Comparison of ENCODE assay signal across 13 cellular contexts in genomic region chr14:68820119-68820518, GRCh38. TPM values are rescaled to one million over a fixed set of nuclear protein-coding genes. Genes with fewer than 3 reads are reported as not detected.
A peak's percentile ranks its signal among the peaks of the same experiment; 100 is the strongest.
DNase-seq lines count a peak whose midpoint lies in the region; ATAC-seq and TF ChIP-seq lines count a peak whose summit lies in the region.
"Had no signal": no experiment of that assay in that cellular context is flagged by ENCODE, and none has a peak within 500 bp of the region (broad histone marks: within the 10 kb centered on the region; RNA-seq: fewer than 3 reads in every experiment).

No MANE protein-coding gene starts in this region.

- POLR2A ChIA-PET in CD8-positive, alpha-beta memory T cell (lab: Charles Lee) = interaction anchor here (12.2 kb wide), 1 partner anchor 27 kb away, joined by 445 read pairs; the partner anchor contains the start of gene ZFP36L1

- WGBS in ovary, 3 donors = 91 to 95% (median 93%) methylated on average over 9 of the region's 9 CpGs

- no peak for TF ChIP-seq CTCF in OCI-LY1 (IDR thresholded peaks at IDR 0.05; ENCODE audit: low read length)
- TF ChIP-seq CTCF in ovary (IDR thresholded peaks at IDR 0.05) = no peak
- TF ChIP-seq CTCF in BE2C (IDR thresholded peaks at IDR 0.05; ENCODE audit: low read depth, low read length) = no peak

- no peaks in the 10 kb centered on the region for H4K20me1 ChIP-seq in OCI-LY1 (ENCODE audit: insufficient read depth, low read length)

- TF ChIP-seq EP300 in ovary (IDR thresholded peaks at IDR 0.05) = no peak

- no peak for DNase-seq in CD8-positive, alpha-beta memory T cell
- DNase-seq in epithelial cell of prostate (ENCODE audit: low read depth, low spot score) (no peak), ovary (no peak), NCI-H2227 treated with DMSO at 0.1 percent for 48 hours (lab: John Stamatoyannopoulos, UW) (no peak), hepatic stellate cell (ENCODE audit: low spot score) (no peak), BE2C (no peak)
- DNase-seq: brain microvascular endothelial cell; NCI-H510A; stimulated activated CD4-positive, alpha-beta T cell treated with anti-CD3 and anti-CD28 coated beads, Interleukin-2, amount 100 ng/mL, for 48 hours; SW 1271 had no signal

- intact Hi-C loops in ovary (cut with DNase I) = loop anchor here in 3 of 4 donors (5.0 to 10.0 kb wide), 4 partner anchors 888 to 985 kb away; no protein-coding TSS in a partner anchor

- no peak overlapping the region for H3K27ac ChIP-seq in CD8-positive, alpha-beta memory T cell (ENCODE audit: low read depth, low read length)
- H3K27ac ChIP-seq in OCI-LY1 (ENCODE audit: low read depth, low read length, poor library complexity, severe bottlenecking) = peak overlapping the region; percentile 93
- peak overlapping the region; percentile 43 for H3K27ac ChIP-seq in epithelial cell of prostate
- peak overlapping the region; percentile 17 to 24 for H3K27ac ChIP-seq in ovary
- H3K27ac ChIP-seq: brain microvascular endothelial cell had no signal

- no peak overlapping the region for H2AFZ ChIP-seq in OCI-LY1 (ENCODE audit: low read length)

- no peaks in the 10 kb centered on the region for H3K27me3 Mint-ChIP-seq in CD8-positive, alpha-beta memory T cell

- H3K9me3 ChIP-seq in CD8-positive, alpha-beta memory T cell (ENCODE audit: low read length) = no peaks in the 10 kb centered on the region
- H3K9me3 ChIP-seq in OCI-LY1 (ENCODE audit: low read length) = no peaks in the 10 kb centered on the region
- no peaks in the 10 kb centered on the region for H3K9me3 ChIP-seq in ovary
- no peaks in the 10 kb centered on the region for H3K9me3 ChIP-seq in BE2C
- H3K9me3 ChIP-seq: pancreas had no signal

- peaks cover 43 to 45% (median 44%) of the 10 kb centered on the region in 3 donors for H3K4me1 Mint-ChIP-seq in CD8-positive, alpha-beta memory T cell

- peak overlapping the region in 6 of 7 donors; percentile 2 to 65 (median 34) for H3K4me3 Mint-ChIP-seq in CD8-positive, alpha-beta memory T cell

- H3K4me1 ChIP-seq in CD8-positive, alpha-beta memory T cell (ENCODE audit: insufficient read depth, low read length) = peaks cover 59% of the 10 kb centered on the region
- peaks cover 79% of the 10 kb centered on the region for H3K4me1 ChIP-seq in OCI-LY1 (ENCODE audit: insufficient read depth, low read length, severe bottlenecking)
- H3K4me1 ChIP-seq in ovary (ENCODE audit: insufficient read depth) = peaks cover 19% of the 10 kb centered on the region
- H3K4me1 ChIP-seq in BE2C = no peaks in the 10 kb centered on the region

- H3K4me3 ChIP-seq in CD8-positive, alpha-beta memory T cell (ENCODE audit: low read length) = no peak overlapping the region
- H3K4me3 ChIP-seq in OCI-LY1 (ENCODE audit: low read depth, low read length, poor library complexity, severe bottlenecking) = no peak overlapping the region
- no peak overlapping the region for H3K4me3 ChIP-seq in ovary
- no peak overlapping the region for H3K4me3 ChIP-seq in BE2C (ENCODE audit: low read depth, low read length)
- H3K4me3 ChIP-seq: pancreas had no signal

- no peaks in the 10 kb centered on the region for H3K27me3 ChIP-seq in CD8-positive, alpha-beta memory T cell (ENCODE audit: insufficient read depth, low read length, poor library complexity, severe bottlenecking)
- H3K27me3 ChIP-seq in OCI-LY1 (ENCODE audit: insufficient read depth, low read length) (no peaks in the 10 kb centered on the region), ovary (no peaks in the 10 kb centered on the region), BE2C (no peaks in the 10 kb centered on the region)
- H3K27me3 ChIP-seq: brain microvascular endothelial cell, pancreas had no signal

- H3K4me2 ChIP-seq in OCI-LY1 (ENCODE audit: low read length) = peak overlapping the region; percentile 79; the same call in 1 of the 2 replicates

- no peaks in the 10 kb centered on the region for H3K9me2 ChIP-seq in OCI-LY1 (ENCODE audit: low read depth, low read length)

- no peak for TF ChIP-seq POLR2A in ovary (IDR thresholded peaks at IDR 0.05)

- H3F3A ChIP-seq in OCI-LY1 (ENCODE audit: insufficient read depth, low read length) = no peaks in the 10 kb centered on the region

- ATAC-seq in GM21367 (IDR thresholded peaks at IDR 0.05; ENCODE audit: unreplicated experiment) = no peak
- ATAC-seq: pancreas had no signal

- no peaks in the 10 kb centered on the region for H3K79me2 ChIP-seq in OCI-LY1 (ENCODE audit: insufficient read depth, low read length)

- H3K36me3 Mint-ChIP-seq in CD8-positive, alpha-beta memory T cell = peaks cover 0 to 1% (median 0%) of the 10 kb centered on the region in 3 donors

- H3K9ac ChIP-seq in OCI-LY1 (ENCODE audit: low read length) = peak overlapping the region; percentile 6; the same call in 1 of the 2 replicates

- H3K9me3 Mint-ChIP-seq in CD8-positive, alpha-beta memory T cell = no peaks in the 10 kb centered on the region

- H3K36me3 ChIP-seq in CD8-positive, alpha-beta memory T cell (ENCODE audit: insufficient read depth, low read length) = no peaks in the 10 kb centered on the region
- H3K36me3 ChIP-seq in OCI-LY1 (ENCODE audit: insufficient read depth, low read length) (no peaks in the 10 kb centered on the region), ovary (no peaks in the 10 kb centered on the region), BE2C (no peaks in the 10 kb centered on the region)
- H3K36me3 ChIP-seq: brain microvascular endothelial cell, pancreas had no signal

- H3K27ac Mint-ChIP-seq in CD8-positive, alpha-beta memory T cell = peak overlapping the region in 7 of 8 donors; percentile 41 to 94 (median 84)

- CTCF ChIA-PET in CD8-positive, alpha-beta memory T cell (lab: Charles Lee) = interaction anchor here (0.6 to 11.6 kb wide), 6 partner anchors 19 to 886 kb away, joined by 3 to 282 read pairs (median 8); partner anchors contain the start of gene ZFP36L1

RNA-seq across cellular contexts. Expression of gene ZFP36L1, which starts 27.3 kb away (rescaled TPM):
- 100 to 1,000 TPM; 128 to 133 TPM for total RNA-seq in CD8-positive, alpha-beta memory T cell
- polyA plus RNA-seq in CD8-positive, alpha-beta memory T cell = 124 TPM
- 1,000 to 10,000 TPM in 2 of 7 donors, 100 to 1,000 TPM in 5; 412 to 1,074 (median 693) TPM for total RNA-seq in ovary
- polyA plus RNA-seq in ovary = 100 to 1,000 TPM; 336 to 525 TPM
- 0.71 TPM for polyA plus RNA-seq in BE2C (2012; ENCODE audit: insufficient read depth, insufficient read length, low read depth)
